ENCODE assay signal across 9 cellular contexts in the genomic region with DNA sequence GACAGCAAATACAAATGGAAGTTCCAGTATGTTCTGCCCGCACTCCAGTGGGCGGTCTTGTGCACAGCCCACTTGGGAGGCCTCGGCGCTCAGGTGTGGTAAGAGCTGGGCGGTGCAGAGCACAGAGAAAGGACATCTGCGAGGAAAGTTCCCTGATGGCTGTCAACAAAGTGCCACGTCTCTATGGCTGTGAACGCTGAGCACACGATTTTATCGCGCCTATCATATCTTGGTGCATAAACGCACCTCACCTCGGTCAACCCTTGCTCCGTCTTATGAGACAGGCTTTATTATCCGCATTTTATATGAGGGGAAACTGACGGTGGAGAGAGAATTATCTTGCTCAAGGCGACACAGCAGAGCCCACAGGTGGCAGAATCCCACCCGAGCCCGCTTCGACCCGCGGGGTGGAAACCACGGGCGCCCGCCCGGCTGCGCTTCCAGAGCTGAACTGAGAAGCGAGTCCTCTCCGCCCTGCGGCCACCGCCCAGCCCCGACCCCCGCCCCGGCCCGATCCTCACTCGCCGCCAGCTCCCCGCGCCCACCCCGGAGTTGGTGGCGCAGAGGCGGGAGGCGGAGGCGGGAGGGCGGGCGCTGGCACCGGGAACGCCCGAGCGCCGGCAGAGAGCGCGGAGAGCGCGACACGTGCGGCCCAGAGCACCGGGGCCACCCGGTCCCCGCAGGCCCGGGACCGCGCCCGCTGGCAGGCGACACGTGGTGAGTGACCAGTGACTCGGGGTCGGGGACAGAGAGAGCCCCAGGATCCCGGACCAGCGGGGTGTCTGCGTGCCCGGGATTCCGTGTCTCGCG. TPM values are rescaled to one million over a fixed set of nuclear protein-coding genes. Genes with fewer than 3 reads are reported as not detected.
A peak's percentile ranks its signal among the peaks of the same experiment; 100 is the strongest.
DNase-seq lines count a peak whose midpoint lies in the region; FAIRE-seq and TF ChIP-seq lines count a peak whose summit lies in the region.
"Had no signal": no experiment of that assay in that cellular context is flagged by ENCODE, and none has a peak within 500 bp of the region (broad histone marks: within the 10 kb centered on the region; RNA-seq: fewer than 3 reads in every experiment).

A gene with protein sequence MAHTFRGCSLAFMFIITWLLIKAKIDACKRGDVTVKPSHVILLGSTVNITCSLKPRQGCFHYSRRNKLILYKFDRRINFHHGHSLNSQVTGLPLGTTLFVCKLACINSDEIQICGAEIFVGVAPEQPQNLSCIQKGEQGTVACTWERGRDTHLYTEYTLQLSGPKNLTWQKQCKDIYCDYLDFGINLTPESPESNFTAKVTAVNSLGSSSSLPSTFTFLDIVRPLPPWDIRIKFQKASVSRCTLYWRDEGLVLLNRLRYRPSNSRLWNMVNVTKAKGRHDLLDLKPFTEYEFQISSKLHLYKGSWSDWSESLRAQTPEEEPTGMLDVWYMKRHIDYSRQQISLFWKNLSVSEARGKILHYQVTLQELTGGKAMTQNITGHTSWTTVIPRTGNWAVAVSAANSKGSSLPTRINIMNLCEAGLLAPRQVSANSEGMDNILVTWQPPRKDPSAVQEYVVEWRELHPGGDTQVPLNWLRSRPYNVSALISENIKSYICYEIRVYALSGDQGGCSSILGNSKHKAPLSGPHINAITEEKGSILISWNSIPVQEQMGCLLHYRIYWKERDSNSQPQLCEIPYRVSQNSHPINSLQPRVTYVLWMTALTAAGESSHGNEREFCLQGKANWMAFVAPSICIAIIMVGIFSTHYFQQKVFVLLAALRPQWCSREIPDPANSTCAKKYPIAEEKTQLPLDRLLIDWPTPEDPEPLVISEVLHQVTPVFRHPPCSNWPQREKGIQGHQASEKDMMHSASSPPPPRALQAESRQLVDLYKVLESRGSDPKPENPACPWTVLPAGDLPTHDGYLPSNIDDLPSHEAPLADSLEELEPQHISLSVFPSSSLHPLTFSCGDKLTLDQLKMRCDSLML (plus strand): TSS at position 623 of the 810 bp plus-strand sequence. CDS start 12,496 bp downstream, outside the sequence.

- no peak for TF ChIP-seq POLR2A in endothelial cell of umbilical vein (IDR thresholded peaks at IDR 0.05; ENCODE audit: low read depth, low read length)

- no peak within 1 kb of the TSS for H2BK15ac ChIP-seq in neuronal stem cell (ENCODE audit: low read length)

- H3K36me3 ChIP-seq in HUES64 (ENCODE audit: insufficient read depth, low read length) = no peaks in the 10 kb centered on the region
- H3K36me3 ChIP-seq in endothelial cell of umbilical vein (ENCODE audit: control insufficient read depth in 2 of 2, extremely low read depth in 1 of 2, insufficient read depth in 2 of 2, low read length in 2 of 2) = no peaks in the 10 kb centered on the region
- no peaks in the 10 kb centered on the region for H3K36me3 ChIP-seq in neuronal stem cell (replicated peaks in 1 of 2; ENCODE audit: control insufficient read depth in 2 of 2, insufficient read depth in 2 of 2, low read length in 2 of 2)
- peaks cover 1% of the 10 kb centered on the region for H3K36me3 ChIP-seq in urinary bladder (ENCODE audit: insufficient read depth)

- no TSS peak for BruUV-seq in endothelial cell of umbilical vein (replicated peaks; lab: Mats Ljungman, UMichigan)

- peaks cover 2% of the 10 kb centered on the region for H3K27me3 Mint-ChIP-seq in activated CD4-positive, alpha-beta memory T cell treated with anti-CD3 and anti-CD28 coated beads for 36 hours

- no peaks in the 10 kb centered on the region for H3K79me1 ChIP-seq in neuronal stem cell (ENCODE audit: low read depth, low read length)

- H3K27ac ChIP-seq in HUES64 (ENCODE audit: low read depth, low read length) = no peak within 1 kb of the TSS
- H3K27ac ChIP-seq in endothelial cell of umbilical vein (ENCODE audit: insufficient read depth, low read depth, low read length) = no peak within 1 kb of the TSS
- no peak within 1 kb of the TSS for H3K27ac ChIP-seq in neuronal stem cell (replicated peaks; ENCODE audit: low read length)
- H3K27ac ChIP-seq in urinary bladder (ENCODE audit: low read depth) = no peak within 1 kb of the TSS

- H2AK5ac ChIP-seq in neuronal stem cell (ENCODE audit: low read depth, low read length) = no peak within 1 kb of the TSS

- H2BK12ac ChIP-seq in neuronal stem cell (ENCODE audit: low read length) = no peak within 1 kb of the TSS

- H3K4me2 ChIP-seq in endothelial cell of umbilical vein (ENCODE audit: insufficient read depth, low read length) (peak within 1 kb of the TSS; percentile 75), neuronal stem cell (ENCODE audit: insufficient read depth, low read length, poor library complexity, severe bottlenecking) (peak within 1 kb of the TSS; percentile 66)

- POLR2A ChIA-PET in activated CD4-positive, alpha-beta memory T cell treated with anti-CD3 and anti-CD28 coated beads for 36 hours (lab: Charles Lee) = interaction anchor here (0.6 to 2.4 kb wide), 6 partner anchors 26 to 383 kb away, joined by 3 to 7 read pairs (median 4); a partner anchor contains a TSS
- POLR2A ChIA-PET in endothelial cell of umbilical vein (lab: Charles Lee) = interaction anchor here (0.6 kb wide), 1 partner anchor 137 kb away, joined by 5 read pairs; no protein-coding TSS in a partner anchor

- H3K4me3 ChIP-seq in HUES64 (ENCODE audit: low read length) = peak within 1 kb of the TSS; percentile 61
- H3K4me3 ChIP-seq in endothelial cell of umbilical vein (replicated peaks in 1 of 3; ENCODE audit: insufficient read depth in 1 of 3, low read depth in 1 of 3, low read length in 3 of 3) = peak within 1 kb of the TSS; percentile 14 to 40 (median 21)
- H3K4me3 ChIP-seq in neuronal stem cell (ENCODE audit: low read length in 2 of 2) = peak within 1 kb of the TSS; percentile 25 to 73
- peak within 1 kb of the TSS; percentile 35 for H3K4me3 ChIP-seq in urinary bladder (ENCODE audit: low read depth, low read length)

- peak within 1 kb of the TSS; percentile 96 for H3K27ac Mint-ChIP-seq in activated CD4-positive, alpha-beta memory T cell treated with anti-CD3 and anti-CD28 coated beads for 36 hours

- peaks cover 40% of the 10 kb centered on the region for H3K27me3 ChIP-seq in HUES64 (ENCODE audit: insufficient read depth, low read length)
- H3K27me3 ChIP-seq in endothelial cell of umbilical vein (ENCODE audit: control insufficient read depth in 2 of 2, insufficient read depth in 2 of 2, low read length in 2 of 2) = peaks cover 26 to 27% of the 10 kb centered on the region in 2 experiments
- peaks cover 3 to 76% (median 13%) of the 10 kb centered on the region in 3 experiments for H3K27me3 ChIP-seq in neuronal stem cell (ENCODE audit: control insufficient read depth in 3 of 3, insufficient read depth in 3 of 3, low read depth in 1 of 3, low read length in 3 of 3)

- no peaks in the 10 kb centered on the region for H4K20me1 ChIP-seq in endothelial cell of umbilical vein (replicated peaks; ENCODE audit: control insufficient read depth, extremely low read depth, insufficient read depth, low read length)

- no peak within 1 kb of the TSS for H2BK120ac ChIP-seq in neuronal stem cell (ENCODE audit: low read depth, low read length)

- peak within 1 kb of the TSS; percentile 95 for H3K4me3 Mint-ChIP-seq in activated CD4-positive, alpha-beta memory T cell treated with anti-CD3 and anti-CD28 coated beads for 36 hours

- FAIRE-seq in GM19239 (lab: Jason Lieb, UNC) (peak; percentile 76), endothelial cell of umbilical vein (lab: Jason Lieb, UNC) (no peak)

- intact Hi-C loops in activated CD4-positive, alpha-beta memory T cell treated with anti-CD3 and anti-CD28 coated beads for 36 hours (cut with micrococcal nuclease) = loop anchor here (10.0 kb wide), 1 partner anchor 373 kb away; no protein-coding TSS in a partner anchor
- intact Hi-C loops in endothelial cell of umbilical vein (cut with micrococcal nuclease) = loop anchor here (10.0 kb wide), 1 partner anchor 73 kb away; no protein-coding TSS in a partner anchor

- peak; percentile 9 for DNase-seq in GM19239 (ENCODE audit: insufficient read length, low spot score)
- peak; percentile 75 for DNase-seq in activated CD4-positive, alpha-beta memory T cell treated with anti-CD3 and anti-CD28 coated beads for 36 hours
- no peak for DNase-seq in endothelial cell of umbilical vein (ENCODE audit: low read depth, low spot score)
- peak; percentile 33 for DNase-seq in neuronal stem cell (ENCODE audit: low spot score)
- no peak for DNase-seq in AML-193 (lab: John Stamatoyannopoulos, UW)
- DNase-seq in NOMO-1 (lab: John Stamatoyannopoulos, UW; ENCODE audit: unreplicated experiment in 2 of 2) = no peak

- H3K23ac ChIP-seq in neuronal stem cell (ENCODE audit: low read depth, low read length, poor library complexity) = no peak within 1 kb of the TSS

- H3K4me1 Mint-ChIP-seq in activated CD4-positive, alpha-beta memory T cell treated with anti-CD3 and anti-CD28 coated beads for 36 hours (ENCODE audit: low read depth) = peaks cover 52% of the 10 kb centered on the region

- dilution Hi-C loops in endothelial cell of umbilical vein (cut with MboI; ENCODE audit: extremely low pct_ligation_motif_present, low sequenced_read_pairs) = no loop called here

- H3K9me3 ChIP-seq in HUES64 (ENCODE audit: insufficient read depth, low read depth, low read length) (no peaks in the 10 kb centered on the region), endothelial cell of umbilical vein (replicated peaks; ENCODE audit: control insufficient read depth, insufficient read depth, low read length) (no peaks in the 10 kb centered on the region), neuronal stem cell (replicated peaks in 1 of 2; ENCODE audit: control insufficient read depth in 2 of 2, insufficient read depth in 1 of 2, low read depth in 1 of 2, low read length in 2 of 2) (no peaks in the 10 kb centered on the region)

- CTCF ChIA-PET in activated CD4-positive, alpha-beta memory T cell treated with anti-CD3 and anti-CD28 coated beads for 36 hours (lab: Charles Lee) = interaction anchor here (0.9 to 1.4 kb wide), 3 partner anchors 9 to 93 kb away, joined by 3 to 5 read pairs (median 4); no protein-coding TSS in a partner anchor
- CTCF ChIA-PET in endothelial cell of umbilical vein (lab: Charles Lee) = interaction anchor here (1.6 kb wide), 1 partner anchor 73 kb away, joined by 4 read pairs; no protein-coding TSS in a partner anchor

- H3K79me2 ChIP-seq in endothelial cell of umbilical vein (ENCODE audit: control insufficient read depth, insufficient read depth, low read length) = no peaks in the 10 kb centered on the region

- H2AFZ ChIP-seq in endothelial cell of umbilical vein (ENCODE audit: low read depth, low read length) (peak within 1 kb of the TSS; percentile 81), neuronal stem cell (ENCODE audit: low read length) (peak within 1 kb of the TSS; percentile 81)

- no peaks in the 10 kb centered on the region for H3K9me3 Mint-ChIP-seq in activated CD4-positive, alpha-beta memory T cell treated with anti-CD3 and anti-CD28 coated beads for 36 hours

- H3K9ac ChIP-seq in HUES64 (ENCODE audit: low read depth, low read length) (peak within 1 kb of the TSS; percentile 41), endothelial cell of umbilical vein (replicated peaks; ENCODE audit: extremely low read depth, insufficient read depth, low read length) (no peak within 1 kb of the TSS), neuronal stem cell (ENCODE audit: low read depth, low read length, poor library complexity) (peak within 1 kb of the TSS; percentile 80)

- H3K4me1 ChIP-seq in HUES64 (ENCODE audit: insufficient read depth, low read length) = no peaks in the 10 kb centered on the region
- H3K4me1 ChIP-seq in endothelial cell of umbilical vein (ENCODE audit: control insufficient read depth, extremely low read depth, insufficient read depth, low read length) = no peaks in the 10 kb centered on the region
- peaks cover 0 to 3% of the 10 kb centered on the region in 2 donors for H3K4me1 ChIP-seq in neuronal stem cell (ENCODE audit: control insufficient read depth in 2 of 2, insufficient read depth in 1 of 2, low read depth in 1 of 2, low read length in 2 of 2)
- no peaks in the 10 kb centered on the region for H3K4me1 ChIP-seq in urinary bladder (ENCODE audit: insufficient read depth)

- no peak within 1 kb of the TSS for H4K91ac ChIP-seq in neuronal stem cell (ENCODE audit: low read depth, low read length, poor library complexity)

- H3K36me3 Mint-ChIP-seq in activated CD4-positive, alpha-beta memory T cell treated with anti-CD3 and anti-CD28 coated beads for 36 hours = peaks cover 39% of the 10 kb centered on the region

- no peak within 1 kb of the TSS for H3K4ac ChIP-seq in neuronal stem cell (ENCODE audit: low read length)

- no peak within 1 kb of the TSS for H2BK5ac ChIP-seq in neuronal stem cell (ENCODE audit: low read length)

- no peak for TF ChIP-seq CTCF in endothelial cell of umbilical vein (IDR thresholded peaks at IDR 0.05; ENCODE audit: extremely low read depth in 1 of 2, insufficient read depth in 1 of 2, low read depth in 1 of 2, low read length in 2 of 2)

- peak within 1 kb of the TSS; percentile 78 for H3K18ac ChIP-seq in neuronal stem cell (ENCODE audit: low read length)

- 4% methylated on average over 73 of the region's 75 CpGs for WGBS in HUES64
- WGBS in neuronal stem cell (ENCODE audit: extremely low coverage in 2 of 2, insufficient read length in 2 of 2, insufficient replicate concordance in 1 of 2), 2 donors = no CpG with 5 or more reads among the region's 75 CpGs
- 4% methylated on average over 75 of the region's 75 CpGs for WGBS in urinary bladder

- H4K8ac ChIP-seq in neuronal stem cell (ENCODE audit: low read depth, low read length) = no peak within 1 kb of the TSS

- H3K14ac ChIP-seq in neuronal stem cell (ENCODE audit: low read length) = no peak within 1 kb of the TSS

- no peaks in the 10 kb centered on the region for H3K9me1 ChIP-seq in endothelial cell of umbilical vein (replicated peaks; ENCODE audit: control insufficient read depth, extremely low read depth, insufficient read depth, low read length)

RNA-seq across cellular contexts. Expression of the gene that starts here (rescaled TPM):
- polyA plus RNA-seq in HUES64 (2013, experiment 1 of 2) = 1.2 TPM
- 2.7 TPM for polyA plus RNA-seq in HUES64 (2013, experiment 2 of 2)
- 10 to 100 TPM; 86.9 to 90.7 TPM for total RNA-seq in activated CD4-positive, alpha-beta memory T cell treated with anti-CD3 and anti-CD28 coated beads for 36 hours
- total RNA-seq in endothelial cell of umbilical vein (0.42 and 0.48 TPM in 2 replicates), urinary bladder (6.0 TPM)
- polyA plus RNA-seq in endothelial cell of umbilical vein (0.05 TPM in 1 of 2 replicates, not detected in the other), urinary bladder (0.32 TPM)
- polyA plus RNA-seq in endothelial cell of umbilical vein (2011; cell fraction: cytosol; rRNA removed) = 0.10 and 0.14 TPM in 2 replicates
- polyA plus RNA-seq in endothelial cell of umbilical vein (2011; cell fraction: nucleus; rRNA removed) = 0.05 and 0.08 TPM in 2 replicates
- polyA plus RNA-seq in endothelial cell of umbilical vein (2012) = 0.04 and 0.12 TPM in 2 replicates
- polyA minus RNA-seq in endothelial cell of umbilical vein = 0.24 TPM in 1 of 2 replicates, not detected in the other
- not detected for polyA minus RNA-seq in endothelial cell of umbilical vein (2011; cell fraction: cytosol; rRNA and poly(A)+ RNA removed)
- polyA minus RNA-seq in endothelial cell of umbilical vein (2011; cell fraction: nucleus; rRNA and poly(A)+ RNA removed) = not detected in 2 replicates
- polyA plus RNA-seq in neuronal stem cell (2013, experiment 1 of 2) = 0.08 TPM
- 0.26 TPM for polyA plus RNA-seq in neuronal stem cell (2013, experiment 2 of 2)
- total RNA-seq: pulmonary artery endothelial cell had no signal

Comparison
In these comparisons a context has a peak if more than half of its experiments do, and no peak if none do; other contexts are left out.
1. RNA of the gene that starts here (total RNA-seq): 86.9 to 90.7 TPM in activated CD4-positive, alpha-beta memory T cell treated with anti-CD3 and anti-CD28 coated beads for 36 hours; 6.0 TPM in urinary bladder (single experiment) and 0.42 to 0.48 TPM in endothelial cell of umbilical vein; every median in the first group is over 10 times any median in the second.
2. DNase-seq: peak in GM19239 (single experiment), activated CD4-positive, alpha-beta memory T cell treated with anti-CD3 and anti-CD28 coated beads for 36 hours (single experiment) and neuronal stem cell (single experiment); none in endothelial cell of umbilical vein (single experiment), AML-193 (0 of 2) and NOMO-1 (0 of 2).
3. Peak in every context shown above with its lines, with median percentiles within 50 percentile points of each other: H3K4me3 ChIP-seq.